14 cellular contexts compared by ENCODE assay signal in genomic region chr11:117829369-117829725, GRCh38. TPM values are rescaled to one million over a fixed set of nuclear protein-coding genes. Genes with fewer than 3 reads are reported as not detected.
DNase-seq lines count a peak whose midpoint lies in the region; ATAC-seq and TF ChIP-seq lines count a peak whose summit lies in the region.
"Had no signal": no experiment of that assay in that cellular context is flagged by ENCODE, and none has a peak within 500 bp of the region (broad histone marks: within the 10 kb centered on the region; RNA-seq: fewer than 3 reads in every experiment).

No MANE protein-coding gene starts in this region.

- peaks cover 46% of the 10 kb centered on the region for H3K4me1 Mint-ChIP-seq in activated B cell treated with CpG ODN at 0.5 μM for 24 hours

- CTCF ChIA-PET in activated B cell treated with CpG ODN at 0.5 μM for 24 hours (lab: Charles Lee), result interaction anchor here (1.5 kb wide), 2 partner anchors 11 to 118 kb away, joined by 3 to 4 read pairs; no protein-coding TSS in a partner anchor

- peak overlapping the region; percentile 35 for H3K4me3 Mint-ChIP-seq in activated B cell treated with CpG ODN at 0.5 μM for 24 hours
- H3K4me3 Mint-ChIP-seq: mesothelial cell of epicardium had no signal

- H3K36me3 Mint-ChIP-seq in activated B cell treated with CpG ODN at 0.5 μM for 24 hours (ENCODE audit: low read depth), result no peaks in the 10 kb centered on the region
- H3K36me3 Mint-ChIP-seq: mesothelial cell of epicardium had no signal

- DNase-seq in activated CD4-positive, CD25-positive, alpha-beta regulatory T cell treated with anti-CD3 and anti-CD28 coated beads, Interleukin-2, amount 50 U/mL, for 72 hours, result peak; percentile 30
- no peak for DNase-seq in activated CD4-positive, CD25-positive, alpha-beta regulatory T cell (lab: John Stamatoyannopoulos, UW)
- DNase-seq in activated B cell treated with CpG ODN at 0.5 μM for 24 hours (no peak), left cardiac atrium (peak; percentile 25), OCI-M1 (lab: John Stamatoyannopoulos, UW) (no peak), Kasumi-1 (lab: John Stamatoyannopoulos, UW) (no peak), NCI-H1930 (lab: John Stamatoyannopoulos, UW) (no peak)
- DNase-seq in stimulated activated naive CD8-positive, alpha-beta T cell treated with anti-CD3 and anti-CD28 coated beads, Interleukin-15, Interleukin-2, amounts not matched to agents 100 U/mL and 50 U/mL, for 24 hours, result peak; percentile 37
- DNase-seq: anterior cingulate cortex, DMS153, NCI-H1436 treated with DMSO at 0.1 percent for 48 hours, psoas muscle had no signal

- ATAC-seq in activated B cell treated with CpG ODN at 0.5 μM for 24 hours (ENCODE audit: low read depth) (no peak), left cardiac atrium (peak in 1 of 2 donors; percentile 4)
- no peak for ATAC-seq in stimulated activated naive CD8-positive, alpha-beta T cell treated with anti-CD3 and anti-CD28 coated beads, Interleukin-15, Interleukin-2, amounts not matched to agents 100 U/mL and 50 U/mL, for 24 hours

- POLR2A ChIA-PET in activated B cell treated with CpG ODN at 0.5 μM for 24 hours (lab: Charles Lee), result interaction anchor here (0.6 to 3.4 kb wide), 3 partner anchors 13 to 224 kb away, joined by 4 to 101 read pairs (median 5); no protein-coding TSS in a partner anchor

- peaks cover 19% of the 10 kb centered on the region for H3K27me3 Mint-ChIP-seq in activated B cell treated with CpG ODN at 0.5 μM for 24 hours

- TF ChIP-seq CTCF in activated B cell treated with CpG ODN at 0.5 μM for 24 hours (IDR thresholded peaks at IDR 0.05), result no peak

- intact Hi-C loops in activated B cell treated with CpG ODN at 0.5 μM for 24 hours (cut with micrococcal nuclease), result loop anchor here (5.0 kb wide), 1 partner anchor 1098 kb away; the partner anchor contains the start of gene BCL9L
- intact Hi-C loops in left cardiac atrium (cut with DNase I), result no loop called here

- no peaks in the 10 kb centered on the region for H3K9me3 Mint-ChIP-seq in activated B cell treated with CpG ODN at 0.5 μM for 24 hours
- H3K9me3 Mint-ChIP-seq: mesothelial cell of epicardium had no signal

- peak overlapping the region; percentile 80 for H3K27ac Mint-ChIP-seq in activated B cell treated with CpG ODN at 0.5 μM for 24 hours
- H3K27ac Mint-ChIP-seq: mesothelial cell of epicardium had no signal

RNA-seq across cellular contexts. Expression of gene FXYD2, which starts 4.8 kb away (rescaled TPM):
- 40.4 and 44.6 TPM in 2 replicates for total RNA-seq in activated B cell treated with CpG ODN at 0.5 μM for 24 hours
- 1 to 10 TPM; 1.6 to 1.9 TPM for total RNA-seq in left cardiac atrium
- total RNA-seq: A172 had no signal

RNA-seq across cellular contexts. Expression of gene DSCAML1, which starts 32.3 kb away (rescaled TPM):
- total RNA-seq in activated B cell treated with CpG ODN at 0.5 μM for 24 hours (1.5 and 3.6 TPM in 2 replicates), left cardiac atrium (under 1 TPM; 0.76 to 0.88 TPM)
- total RNA-seq: A172 had no signal

RNA-seq across cellular contexts. Expression of gene FXYD6, which starts 47.1 kb away (rescaled TPM):
- total RNA-seq in activated B cell treated with CpG ODN at 0.5 μM for 24 hours, result not detected in 2 replicates
- 10 to 100 TPM; 31.2 to 37.6 TPM for total RNA-seq in left cardiac atrium

Comparison
In these comparisons a context has a peak if more than half of its experiments do, and no peak if none do; other contexts are left out.
1. DNase-seq: peak in activated CD4-positive, CD25-positive, alpha-beta regulatory T cell treated with anti-CD3 and anti-CD28 coated beads, Interleukin-2, amount 50 U/mL, for 72 hours (single experiment), left cardiac atrium (single experiment) and stimulated activated naive CD8-positive, alpha-beta T cell treated with anti-CD3 and anti-CD28 coated beads, Interleukin-15, Interleukin-2, amounts not matched to agents 100 U/mL and 50 U/mL, for 24 hours (single experiment); none in activated CD4-positive, CD25-positive, alpha-beta regulatory T cell (0 of 4), activated B cell treated with CpG ODN at 0.5 μM for 24 hours (single experiment), OCI-M1 (single experiment), Kasumi-1 (0 of 2) and NCI-H1930 (0 of 2).
2. RNA of gene FXYD2, which starts 4.8 kb away (total RNA-seq): 40.4 to 44.6 TPM in activated B cell treated with CpG ODN at 0.5 μM for 24 hours; 1.6 to 1.9 TPM in left cardiac atrium; every median in the first group is over 10 times any median in the second.
3. RNA of gene FXYD6, which starts 47.1 kb away (total RNA-seq): 31.2 to 37.6 TPM in left cardiac atrium; not detected in activated B cell treated with CpG ODN at 0.5 μM for 24 hours; every median in the first group is over 10 times any median in the second.